ENCODE assay signal across 1 cellular context in genomic region chr2:111118455-111119003, GRCh38.
TF ChIP-seq lines count a peak whose summit lies in the region.

No MANE protein-coding gene starts in this region.

TF ChIP-seq in H1, 55 proteins besides CTCF, POLR2A, EP300 and RAD21:
- TF ChIP-seq SAP30 (IDR thresholded peaks at IDR 0.05; ENCODE audit: insufficient read depth, insufficient replicate concordance, low read length) (no peak), PHF8 (conservative IDR thresholded peaks at IDR 0.05; ENCODE audit: low read depth, low read length) (0 out of 2 replicates have a peak, but pooled peaks have one; percentile 10), EZH2 (IDR thresholded peaks at IDR 0.05; ENCODE audit: low read depth, low read length, severe bottlenecking) (no peak), SIN3A (conservative IDR thresholded peaks at IDR 0.05 in 1 of 2, IDR thresholded peaks at IDR 0.05 in 1 of 2; ENCODE audit: low read depth in 1 of 2, low read length in 2 of 2) (no peak), ASH2L (IDR thresholded peaks at IDR 0.05; ENCODE audit: low read length) (peak; percentile 17), CBX8 (IDR thresholded peaks at IDR 0.05; ENCODE audit: borderline replicate concordance, low read depth, low read length) (0 out of 2 replicates have a peak, but pooled peaks have one; percentile 18), MAX (IDR thresholded peaks at IDR 0.05) (no peak)
